In the genomic region with DNA sequence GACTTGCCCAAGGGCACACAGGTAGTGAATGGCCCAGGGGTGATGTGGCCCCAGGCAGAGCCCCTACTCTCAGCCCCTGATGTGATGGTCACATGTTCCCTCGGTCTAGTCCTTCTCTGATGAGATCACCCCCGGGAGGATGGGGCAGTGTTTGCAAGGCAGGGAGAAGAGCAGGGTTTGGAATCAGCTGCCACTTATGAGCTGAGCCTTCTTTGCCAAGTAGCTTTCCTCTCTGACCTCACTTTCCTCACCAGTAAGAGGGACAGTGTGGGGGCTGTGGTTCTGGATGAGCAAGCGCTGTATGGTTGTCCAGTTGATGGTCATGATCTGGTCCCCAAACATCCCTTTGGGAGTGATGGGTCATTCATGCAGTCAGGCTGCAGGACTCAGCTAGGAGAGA, we compare ENCODE assay signal across 21 cellular contexts. TPM values are rescaled to one million over a fixed set of nuclear protein-coding genes. Genes with fewer than 3 reads are reported as not detected.
"Had no signal": no experiment of that assay in that cellular context is flagged by ENCODE, and none has a peak within 500 bp of the region (broad histone marks: within the 10 kb centered on the region; RNA-seq: fewer than 3 reads in every experiment).

No MANE protein-coding gene starts in this region.

- ATAC-seq: HepG2, SK-N-SH treated with all-trans-retinoic acid at 6 μM for 48 hours had no signal

- H3K27ac ChIP-seq: RWPE1, SJCRH30 had no signal

- H3K9me3 ChIP-seq: SJCRH30 had no signal

- DNase-seq: IMR-90, NCI-H1092, NCI-H1105 treated with DMSO at 0.1 percent for 48 hours, NCI-H1417 treated with DMSO at 0.1 percent for 48 hours, NCI-H146, NCI-H1694 treated with DMSO at 0.1 percent for 48 hours, NCI-H1930, NCI-H2081, NCI-H2107, NCI-H2227 treated with DMSO at 0.1 percent for 48 hours, NCI-H526 treated with DMSO at 0.1 percent for 48 hours, NCI-H774, SHP77 treated with DMSO at 0.1 percent for 48 hours, SJCRH30 had no signal

- H3K36me3 ChIP-seq: SJCRH30 had no signal

- H3K4me3 ChIP-seq: SJCRH30 had no signal

- H3K4me1 ChIP-seq: SJCRH30 had no signal

RNA-seq across cellular contexts. Expression of a gene that starts 16.1 kb away (rescaled TPM):
- total RNA-seq: SJCRH30 had no signal

RNA-seq across cellular contexts. Expression of a gene that starts 16.8 kb away (rescaled TPM):
- total RNA-seq: HepG2, IMR-90, LHCN-M2, SJCRH30 had no signal
- polyA plus RNA-seq: HepG2, IMR-90 had no signal

RNA-seq across cellular contexts. Expression of a gene that starts 18.5 kb away (rescaled TPM):
- total RNA-seq: HepG2, HT1080, IMR-90, LHCN-M2, MCF 10A, SJCRH30 had no signal
- polyA plus RNA-seq: HepG2, IMR-90 had no signal

RNA-seq across cellular contexts. Expression of a gene that starts 43.0 kb away (rescaled TPM):
- total RNA-seq: HepG2, HT1080, IMR-90, LHCN-M2, MCF 10A, NCI-H460, SJCRH30 had no signal
- polyA plus RNA-seq: HepG2 had no signal
